1 cellular context compared by ENCODE assay signal in the genomic region with DNA sequence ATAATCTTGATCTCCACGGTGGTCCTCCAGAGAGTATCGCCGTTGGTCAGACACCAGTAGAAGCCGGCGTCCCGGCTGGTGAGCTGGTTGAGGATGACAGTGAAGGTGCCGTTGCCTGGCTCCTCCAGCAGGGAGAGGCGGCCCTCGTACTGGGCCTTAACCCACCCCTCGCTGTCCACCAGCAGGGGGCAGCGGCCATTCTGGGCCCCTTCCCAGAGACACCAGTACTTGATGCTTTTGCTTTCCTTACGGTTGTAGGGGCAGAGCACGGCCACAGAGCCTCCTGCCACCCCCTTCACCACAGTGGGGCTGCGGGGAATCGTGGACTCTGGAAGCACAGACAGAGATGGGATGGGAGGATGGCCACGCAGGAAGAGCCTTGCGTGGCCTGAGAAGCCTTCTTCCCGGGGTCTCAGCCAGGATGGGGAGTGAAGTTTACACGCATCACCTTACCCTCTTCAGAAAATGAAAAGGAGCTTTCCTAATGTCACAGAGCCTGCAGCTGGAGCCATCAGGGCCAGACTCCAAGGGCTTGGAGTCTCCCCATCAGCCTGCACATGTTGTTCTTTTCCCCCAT.
TF ChIP-seq lines count a peak whose summit lies in the region.

No MANE protein-coding gene starts in this region.

TF ChIP-seq in HepG2, 621 proteins besides CTCF, POLR2A, EP300 and RAD21 (continued from another document and continues in another):
- TF ChIP-seq, protein P1, sequence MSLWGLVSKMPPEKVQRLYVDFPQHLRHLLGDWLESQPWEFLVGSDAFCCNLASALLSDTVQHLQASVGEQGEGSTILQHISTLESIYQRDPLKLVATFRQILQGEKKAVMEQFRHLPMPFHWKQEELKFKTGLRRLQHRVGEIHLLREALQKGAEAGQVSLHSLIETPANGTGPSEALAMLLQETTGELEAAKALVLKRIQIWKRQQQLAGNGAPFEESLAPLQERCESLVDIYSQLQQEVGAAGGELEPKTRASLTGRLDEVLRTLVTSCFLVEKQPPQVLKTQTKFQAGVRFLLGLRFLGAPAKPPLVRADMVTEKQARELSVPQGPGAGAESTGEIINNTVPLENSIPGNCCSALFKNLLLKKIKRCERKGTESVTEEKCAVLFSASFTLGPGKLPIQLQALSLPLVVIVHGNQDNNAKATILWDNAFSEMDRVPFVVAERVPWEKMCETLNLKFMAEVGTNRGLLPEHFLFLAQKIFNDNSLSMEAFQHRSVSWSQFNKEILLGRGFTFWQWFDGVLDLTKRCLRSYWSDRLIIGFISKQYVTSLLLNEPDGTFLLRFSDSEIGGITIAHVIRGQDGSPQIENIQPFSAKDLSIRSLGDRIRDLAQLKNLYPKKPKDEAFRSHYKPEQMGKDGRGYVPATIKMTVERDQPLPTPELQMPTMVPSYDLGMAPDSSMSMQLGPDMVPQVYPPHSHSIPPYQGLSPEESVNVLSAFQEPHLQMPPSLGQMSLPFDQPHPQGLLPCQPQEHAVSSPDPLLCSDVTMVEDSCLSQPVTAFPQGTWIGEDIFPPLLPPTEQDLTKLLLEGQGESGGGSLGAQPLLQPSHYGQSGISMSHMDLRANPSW (CRISPR knock-in tag; IDR thresholded peaks at IDR 0.05; ENCODE audit: borderline replicate concordance), result no peak
- TF ChIP-seq JUND (CRISPR knock-in tag; IDR thresholded peaks at IDR 0.05) (no peak), RFX1 (IDR thresholded peaks at IDR 0.05) (no peak), U2AF1 (optimal IDR thresholded peaks at IDR 0.05; ENCODE audit: low read depth, low read length) (no peak), GPN1 (CRISPR knock-in tag; IDR thresholded peaks at IDR 0.05; ENCODE audit: borderline replicate concordance) (no peak), MLLT10 (CRISPR knock-in tag; IDR thresholded peaks at IDR 0.05) (no peak), GATA4 (IDR thresholded peaks at IDR 0.05; ENCODE audit: borderline replicate concordance, low read depth) (no peak), NR2F2 (IDR thresholded peaks at IDR 0.05; ENCODE audit: borderline replicate concordance, low read depth) (no peak), CREB1 (IDR thresholded peaks at IDR 0.05) (no peak), CREB1 (CRISPR knock-in tag; IDR thresholded peaks at IDR 0.05) (no peak), POLR2G (IDR thresholded peaks at IDR 0.05; ENCODE audit: low read depth, low read length) (no peak), NR3C1 (CRISPR knock-in tag; IDR thresholded peaks at IDR 0.05) (no peak), THAP11 (CRISPR knock-in tag; IDR thresholded peaks at IDR 0.05) (0 out of 2 replicates have a peak, but pooled peaks have one; percentile 16), MIER3 (CRISPR knock-in tag; IDR thresholded peaks at IDR 0.05; ENCODE audit: borderline replicate concordance) (no peak), ZSCAN22 (CRISPR knock-in tag; IDR thresholded peaks at IDR 0.05) (no peak), ZNF337 (CRISPR knock-in tag; IDR thresholded peaks at IDR 0.05; ENCODE audit: borderline replicate concordance, low read depth) (no peak), TRIM24 (CRISPR knock-in tag; IDR thresholded peaks at IDR 0.05) (no peak), ATRX (CRISPR knock-in tag; IDR thresholded peaks at IDR 0.05; ENCODE audit: borderline replicate concordance) (no peak), YEATS4 (CRISPR knock-in tag; IDR thresholded peaks at IDR 0.05; ENCODE audit: borderline replicate concordance) (no peak), DMAP1 (CRISPR knock-in tag; IDR thresholded peaks at IDR 0.05) (no peak), ZNF577 (CRISPR knock-in tag; IDR thresholded peaks at IDR 0.05; ENCODE audit: borderline replicate concordance, low read depth) (no peak), MAZ (IDR thresholded peaks at IDR 0.05; ENCODE audit: borderline replicate concordance, low read depth, low read length) (no peak), MAZ (CRISPR knock-in tag; IDR thresholded peaks at IDR 0.05; ENCODE audit: low read depth) (no peak), ZNF101 (CRISPR knock-in tag; IDR thresholded peaks at IDR 0.05; ENCODE audit: borderline replicate concordance, low read depth) (no peak), MED8 (CRISPR knock-in tag; IDR thresholded peaks at IDR 0.05; ENCODE audit: insufficient replicate concordance) (no peak), RXRB (CRISPR knock-in tag; IDR thresholded peaks at IDR 0.05; ENCODE audit: borderline replicate concordance) (no peak), ZKSCAN5 (CRISPR knock-in tag; IDR thresholded peaks at IDR 0.05) (no peak), TARDBP (CRISPR knock-in tag; IDR thresholded peaks at IDR 0.05) (no peak), ZNF766 (CRISPR knock-in tag; IDR thresholded peaks at IDR 0.05; ENCODE audit: borderline replicate concordance) (no peak), SMC3 (IDR thresholded peaks at IDR 0.05; ENCODE audit: low read length) (peak; percentile 53; the same call in 1 of the 2 replicates), NFATC3 (CRISPR knock-in tag; IDR thresholded peaks at IDR 0.05) (no peak), BORCS8-MEF2B (CRISPR knock-in tag; IDR thresholded peaks at IDR 0.05) (no peak), KLF11 (CRISPR knock-in tag; IDR thresholded peaks at IDR 0.05) (0 out of 2 replicates have a peak, but pooled peaks have one; percentile 39), DNMT3B (CRISPR knock-in tag; conservative IDR thresholded peaks at IDR 0.05) (no peak), TEAD2 (CRISPR knock-in tag; IDR thresholded peaks at IDR 0.05) (no peak), ELF3 (CRISPR knock-in tag; IDR thresholded peaks at IDR 0.05) (peak; percentile 37; the same call in 1 of the 2 replicates), PRMT3 (CRISPR knock-in tag; IDR thresholded peaks at IDR 0.05; ENCODE audit: borderline replicate concordance, low read depth) (no peak), GZF1 (CRISPR knock-in tag; IDR thresholded peaks at IDR 0.05) (no peak), MATR3 (CRISPR knock-in tag; IDR thresholded peaks at IDR 0.05) (no peak), CEBPG (CRISPR knock-in tag; IDR thresholded peaks at IDR 0.05) (peak; percentile 16; the same call in 1 of the 2 replicates), SP140L (CRISPR knock-in tag; IDR thresholded peaks at IDR 0.05; ENCODE audit: borderline replicate concordance) (no peak)
- TF ChIP-seq, protein P2, sequence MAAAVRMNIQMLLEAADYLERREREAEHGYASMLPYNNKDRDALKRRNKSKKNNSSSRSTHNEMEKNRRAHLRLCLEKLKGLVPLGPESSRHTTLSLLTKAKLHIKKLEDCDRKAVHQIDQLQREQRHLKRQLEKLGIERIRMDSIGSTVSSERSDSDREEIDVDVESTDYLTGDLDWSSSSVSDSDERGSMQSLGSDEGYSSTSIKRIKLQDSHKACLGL (CRISPR knock-in tag; IDR thresholded peaks at IDR 0.05), result no peak
- TF ChIP-seq, protein P3, sequence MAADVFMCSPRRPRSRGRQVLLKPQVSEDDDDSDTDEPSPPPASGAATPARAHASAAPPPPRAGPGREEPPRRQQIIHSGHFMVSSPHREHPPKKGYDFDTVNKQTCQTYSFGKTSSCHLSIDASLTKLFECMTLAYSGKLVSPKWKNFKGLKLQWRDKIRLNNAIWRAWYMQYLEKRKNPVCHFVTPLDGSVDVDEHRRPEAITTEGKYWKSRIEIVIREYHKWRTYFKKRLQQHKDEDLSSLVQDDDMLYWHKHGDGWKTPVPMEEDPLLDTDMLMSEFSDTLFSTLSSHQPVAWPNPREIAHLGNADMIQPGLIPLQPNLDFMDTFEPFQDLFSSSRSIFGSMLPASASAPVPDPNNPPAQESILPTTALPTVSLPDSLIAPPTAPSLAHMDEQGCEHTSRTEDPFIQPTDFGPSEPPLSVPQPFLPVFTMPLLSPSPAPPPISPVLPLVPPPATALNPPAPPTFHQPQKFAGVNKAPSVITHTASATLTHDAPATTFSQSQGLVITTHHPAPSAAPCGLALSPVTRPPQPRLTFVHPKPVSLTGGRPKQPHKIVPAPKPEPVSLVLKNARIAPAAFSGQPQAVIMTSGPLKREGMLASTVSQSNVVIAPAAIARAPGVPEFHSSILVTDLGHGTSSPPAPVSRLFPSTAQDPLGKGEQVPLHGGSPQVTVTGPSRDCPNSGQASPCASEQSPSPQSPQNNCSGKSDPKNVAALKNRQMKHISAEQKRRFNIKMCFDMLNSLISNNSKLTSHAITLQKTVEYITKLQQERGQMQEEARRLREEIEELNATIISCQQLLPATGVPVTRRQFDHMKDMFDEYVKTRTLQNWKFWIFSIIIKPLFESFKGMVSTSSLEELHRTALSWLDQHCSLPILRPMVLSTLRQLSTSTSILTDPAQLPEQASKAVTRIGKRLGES (CRISPR knock-in tag; IDR thresholded peaks at IDR 0.05; ENCODE audit: borderline replicate concordance), result no peak
- TF ChIP-seq, protein P4, sequence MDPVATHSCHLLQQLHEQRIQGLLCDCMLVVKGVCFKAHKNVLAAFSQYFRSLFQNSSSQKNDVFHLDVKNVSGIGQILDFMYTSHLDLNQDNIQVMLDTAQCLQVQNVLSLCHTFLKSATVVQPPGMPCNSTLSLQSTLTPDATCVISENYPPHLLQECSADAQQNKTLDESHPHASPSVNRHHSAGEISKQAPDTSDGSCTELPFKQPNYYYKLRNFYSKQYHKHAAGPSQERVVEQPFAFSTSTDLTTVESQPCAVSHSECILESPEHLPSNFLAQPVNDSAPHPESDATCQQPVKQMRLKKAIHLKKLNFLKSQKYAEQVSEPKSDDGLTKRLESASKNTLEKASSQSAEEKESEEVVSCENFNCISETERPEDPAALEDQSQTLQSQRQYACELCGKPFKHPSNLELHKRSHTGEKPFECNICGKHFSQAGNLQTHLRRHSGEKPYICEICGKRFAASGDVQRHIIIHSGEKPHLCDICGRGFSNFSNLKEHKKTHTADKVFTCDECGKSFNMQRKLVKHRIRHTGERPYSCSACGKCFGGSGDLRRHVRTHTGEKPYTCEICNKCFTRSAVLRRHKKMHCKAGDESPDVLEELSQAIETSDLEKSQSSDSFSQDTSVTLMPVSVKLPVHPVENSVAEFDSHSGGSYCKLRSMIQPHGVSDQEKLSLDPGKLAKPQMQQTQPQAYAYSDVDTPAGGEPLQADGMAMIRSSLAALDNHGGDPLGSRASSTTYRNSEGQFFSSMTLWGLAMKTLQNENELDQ (CRISPR knock-in tag; IDR thresholded peaks at IDR 0.05; ENCODE audit: borderline replicate concordance), result no peak
- TF ChIP-seq, protein P5, sequence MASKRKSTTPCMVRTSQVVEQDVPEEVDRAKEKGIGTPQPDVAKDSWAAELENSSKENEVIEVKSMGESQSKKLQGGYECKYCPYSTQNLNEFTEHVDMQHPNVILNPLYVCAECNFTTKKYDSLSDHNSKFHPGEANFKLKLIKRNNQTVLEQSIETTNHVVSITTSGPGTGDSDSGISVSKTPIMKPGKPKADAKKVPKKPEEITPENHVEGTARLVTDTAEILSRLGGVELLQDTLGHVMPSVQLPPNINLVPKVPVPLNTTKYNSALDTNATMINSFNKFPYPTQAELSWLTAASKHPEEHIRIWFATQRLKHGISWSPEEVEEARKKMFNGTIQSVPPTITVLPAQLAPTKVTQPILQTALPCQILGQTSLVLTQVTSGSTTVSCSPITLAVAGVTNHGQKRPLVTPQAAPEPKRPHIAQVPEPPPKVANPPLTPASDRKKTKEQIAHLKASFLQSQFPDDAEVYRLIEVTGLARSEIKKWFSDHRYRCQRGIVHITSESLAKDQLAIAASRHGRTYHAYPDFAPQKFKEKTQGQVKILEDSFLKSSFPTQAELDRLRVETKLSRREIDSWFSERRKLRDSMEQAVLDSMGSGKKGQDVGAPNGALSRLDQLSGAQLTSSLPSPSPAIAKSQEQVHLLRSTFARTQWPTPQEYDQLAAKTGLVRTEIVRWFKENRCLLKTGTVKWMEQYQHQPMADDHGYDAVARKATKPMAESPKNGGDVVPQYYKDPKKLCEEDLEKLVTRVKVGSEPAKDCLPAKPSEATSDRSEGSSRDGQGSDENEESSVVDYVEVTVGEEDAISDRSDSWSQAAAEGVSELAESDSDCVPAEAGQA (IDR thresholded peaks at IDR 0.05; ENCODE audit: low read depth), result no peak
- TF ChIP-seq, protein P5 (CRISPR knock-in tag; IDR thresholded peaks at IDR 0.05; ENCODE audit: borderline replicate concordance), result no peak
- TF ChIP-seq, protein P6, sequence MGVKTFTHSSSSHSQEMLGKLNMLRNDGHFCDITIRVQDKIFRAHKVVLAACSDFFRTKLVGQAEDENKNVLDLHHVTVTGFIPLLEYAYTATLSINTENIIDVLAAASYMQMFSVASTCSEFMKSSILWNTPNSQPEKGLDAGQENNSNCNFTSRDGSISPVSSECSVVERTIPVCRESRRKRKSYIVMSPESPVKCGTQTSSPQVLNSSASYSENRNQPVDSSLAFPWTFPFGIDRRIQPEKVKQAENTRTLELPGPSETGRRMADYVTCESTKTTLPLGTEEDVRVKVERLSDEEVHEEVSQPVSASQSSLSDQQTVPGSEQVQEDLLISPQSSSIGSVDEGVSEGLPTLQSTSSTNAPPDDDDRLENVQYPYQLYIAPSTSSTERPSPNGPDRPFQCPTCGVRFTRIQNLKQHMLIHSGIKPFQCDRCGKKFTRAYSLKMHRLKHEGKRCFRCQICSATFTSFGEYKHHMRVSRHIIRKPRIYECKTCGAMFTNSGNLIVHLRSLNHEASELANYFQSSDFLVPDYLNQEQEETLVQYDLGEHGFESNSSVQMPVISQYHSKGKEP (CRISPR knock-in tag; IDR thresholded peaks at IDR 0.05), result no peak
